In genomic region chr9:127974002-127974768, GRCh38 we compare ENCODE assay signal across 8 cellular contexts. TPM values are rescaled to one million over a fixed set of nuclear protein-coding genes. Genes with fewer than 3 reads are reported as not detected.
DNase-seq lines count a peak whose midpoint lies in the region; ATAC-seq and TF ChIP-seq lines count a peak whose summit lies in the region.

No MANE protein-coding gene starts in this region.

- H3K36me3 Mint-ChIP-seq in activated naive CD4-positive, alpha-beta T cell treated with anti-CD3 and anti-CD28 coated beads for 36 hours (ENCODE audit: low read depth) = peaks cover 31% of the 10 kb centered on the region
- H3K36me3 Mint-ChIP-seq in activated T-helper 17 cell treated with anti-CD3 and anti-CD28 coated beads, Interleukin-2, amount 50 U/mL, for 72 hours (ENCODE audit: low read depth) = peaks cover 13% of the 10 kb centered on the region

- intact Hi-C loops in activated naive CD4-positive, alpha-beta T cell treated with anti-CD3 and anti-CD28 coated beads for 36 hours (cut with micrococcal nuclease) = no loop called here
- intact Hi-C loops in thyroid gland (cut with DNase I) = no loop called here

- H3K27ac Mint-ChIP-seq in activated naive CD4-positive, alpha-beta T cell treated with anti-CD3 and anti-CD28 coated beads for 36 hours = peak overlapping the region; percentile 87
- H3K27ac Mint-ChIP-seq in activated T-helper 17 cell treated with anti-CD3 and anti-CD28 coated beads, Interleukin-2, amount 50 U/mL, for 72 hours = peak overlapping the region; percentile 90

- ATAC-seq in activated T-helper 17 cell treated with anti-CD3 and anti-CD28 coated beads, Interleukin-2, amount 50 U/mL, for 72 hours (replicated peaks) = no peak
- ATAC-seq in lung (ENCODE audit: insufficient read depth, low FRiP score) = no peak

- peaks cover 75% of the 10 kb centered on the region for H3K4me1 Mint-ChIP-seq in activated naive CD4-positive, alpha-beta T cell treated with anti-CD3 and anti-CD28 coated beads for 36 hours (ENCODE audit: low read depth)
- peaks cover 64% of the 10 kb centered on the region for H3K4me1 Mint-ChIP-seq in activated T-helper 17 cell treated with anti-CD3 and anti-CD28 coated beads, Interleukin-2, amount 50 U/mL, for 72 hours

- TF ChIP-seq POLR2A in thyroid gland (IDR thresholded peaks at IDR 0.05) = no peak

- H3K4me1 ChIP-seq in lung (ENCODE audit: control insufficient read depth in 2 of 2, insufficient read depth in 2 of 2, low read length in 2 of 2) (peaks cover 13 to 45% of the 10 kb centered on the region in 2 donors), thyroid gland (peaks cover 86 to 91% of the 10 kb centered on the region in 2 donors)

- TF ChIP-seq CTCF in lung (IDR thresholded peaks at IDR 0.05; ENCODE audit: control extremely low read depth, extremely low read depth) (no peak), thyroid gland (IDR thresholded peaks at IDR 0.05) (no peak), brain microvascular endothelial cell (IDR thresholded peaks at IDR 0.05; ENCODE audit: low read depth, low read length, missing control alignments) (no peak)

- in situ Hi-C loops in brain microvascular endothelial cell (cut with HindIII; ENCODE audit: low pct_ligation_motif_present, low sequenced_read_pairs) = no loop called here

- CTCF ChIA-PET in activated naive CD4-positive, alpha-beta T cell treated with anti-CD3 and anti-CD28 coated beads for 36 hours (lab: Charles Lee) = interaction anchor here (1.1 to 15.2 kb wide), 9 partner anchors 9 to 59 kb away, joined by 3 to 142 read pairs (median 5); no protein-coding TSS in a partner anchor

- 68 to 79% methylated on average over 12 of the region's 12 CpGs for WGBS in lung, 2 donors
- WGBS in thyroid gland, 2 donors = 50 to 69% methylated on average over 9 to 10 of the region's 12 CpGs

- H3K27ac ChIP-seq in lung (ENCODE audit: low read depth in 1 of 2, low read length in 1 of 2) (peak overlapping the region; percentile 35 to 51), thyroid gland (peak overlapping the region; percentile 67 to 81 (median 77)), brain microvascular endothelial cell (no peak overlapping the region)

- H3K9me3 ChIP-seq in lung (ENCODE audit: control insufficient read depth in 2 of 2, insufficient read depth in 1 of 2, low read length in 1 of 2) = no peaks in the 10 kb centered on the region
- H3K9me3 ChIP-seq in thyroid gland = no peaks in the 10 kb centered on the region

- no peaks in the 10 kb centered on the region for H3K36me3 ChIP-seq in lung (ENCODE audit: control insufficient read depth in 2 of 2, insufficient read depth in 2 of 2, low read length in 2 of 2)
- H3K36me3 ChIP-seq in thyroid gland = no peaks in the 10 kb centered on the region
- H3K36me3 ChIP-seq in brain microvascular endothelial cell (replicated peaks) = no peaks in the 10 kb centered on the region

- no peaks in the 10 kb centered on the region for H3K9me3 Mint-ChIP-seq in activated naive CD4-positive, alpha-beta T cell treated with anti-CD3 and anti-CD28 coated beads for 36 hours
- no peaks in the 10 kb centered on the region for H3K9me3 Mint-ChIP-seq in activated T-helper 17 cell treated with anti-CD3 and anti-CD28 coated beads, Interleukin-2, amount 50 U/mL, for 72 hours

- H3K4me3 ChIP-seq in lung (no peak overlapping the region), thyroid gland (replicated peaks in 1 of 3) (no peak overlapping the region), brain microvascular endothelial cell (ENCODE audit: low read depth, low read length) (no peak overlapping the region)

- DNase-seq in activated naive CD4-positive, alpha-beta T cell treated with anti-CD3 and anti-CD28 coated beads for 36 hours = no peak
- no peak for DNase-seq in activated naive CD4-positive, alpha-beta T cell treated with Interleukin-2 at 50 U/mL for 16 hours
- DNase-seq in lung (ENCODE audit: low spot score) (no peak), thyroid gland (peak in 1 of 2 donors; percentile 48), foreskin melanocyte (no peak), brain microvascular endothelial cell (no peak), NCI-H2227 (lab: John Stamatoyannopoulos, UW; ENCODE audit: unreplicated experiment) (no peak)

- no peaks in the 10 kb centered on the region for H3K27me3 ChIP-seq in lung (ENCODE audit: control insufficient read depth, insufficient read depth)
- no peaks in the 10 kb centered on the region for H3K27me3 ChIP-seq in thyroid gland
- H3K27me3 ChIP-seq in brain microvascular endothelial cell (replicated peaks) = no peaks in the 10 kb centered on the region

- peak overlapping the region; percentile 94 for H3K4me3 Mint-ChIP-seq in activated naive CD4-positive, alpha-beta T cell treated with anti-CD3 and anti-CD28 coated beads for 36 hours
- H3K4me3 Mint-ChIP-seq in activated T-helper 17 cell treated with anti-CD3 and anti-CD28 coated beads, Interleukin-2, amount 50 U/mL, for 72 hours = peak overlapping the region; percentile 96

- H3K27me3 Mint-ChIP-seq in activated naive CD4-positive, alpha-beta T cell treated with anti-CD3 and anti-CD28 coated beads for 36 hours (ENCODE audit: low read depth) = no peaks in the 10 kb centered on the region
- H3K27me3 Mint-ChIP-seq in activated T-helper 17 cell treated with anti-CD3 and anti-CD28 coated beads, Interleukin-2, amount 50 U/mL, for 72 hours = no peaks in the 10 kb centered on the region

RNA-seq across cellular contexts. Expression of gene EEIG1, which starts 6.6 kb away (rescaled TPM):
- 10 to 100 TPM; 61.0 to 70.8 TPM for total RNA-seq in activated naive CD4-positive, alpha-beta T cell treated with anti-CD3 and anti-CD28 coated beads for 36 hours
- 10 to 100 TPM; 29.6 to 37.8 TPM for total RNA-seq in activated T-helper 17 cell treated with anti-CD3 and anti-CD28 coated beads, Interleukin-2, amount 50 U/mL, for 72 hours
- total RNA-seq in lung (10 to 100 TPM; 49.6 to 66.5 TPM), thyroid gland (10 to 100 TPM; 18.3 to 34.7 (median 24.9) TPM)
- polyA plus RNA-seq in lung = 10 to 100 TPM; 13.4 to 15.8 TPM

RNA-seq across cellular contexts. Expression of gene DPM2, which starts 36.5 kb away (rescaled TPM):
- total RNA-seq in activated naive CD4-positive, alpha-beta T cell treated with anti-CD3 and anti-CD28 coated beads for 36 hours = 10 to 100 TPM; 41.6 to 43.4 TPM
- total RNA-seq in activated T-helper 17 cell treated with anti-CD3 and anti-CD28 coated beads, Interleukin-2, amount 50 U/mL, for 72 hours = 10 to 100 TPM; 29.4 to 54.5 TPM
- total RNA-seq in lung (10 to 100 TPM; 20.5 to 51.3 TPM), thyroid gland (10 to 100 TPM; 17.3 to 43.3 (median 35.5) TPM)
- polyA plus RNA-seq in lung = 10 to 100 TPM; 50.8 to 51.1 TPM

RNA-seq across cellular contexts. Expression of gene PIP5KL1, which starts 43.6 kb away (rescaled TPM):
- total RNA-seq in activated naive CD4-positive, alpha-beta T cell treated with anti-CD3 and anti-CD28 coated beads for 36 hours = 1 to 10 TPM; 1.1 to 1.8 TPM
- 1 to 10 TPM; 2.6 to 3.7 TPM for total RNA-seq in activated T-helper 17 cell treated with anti-CD3 and anti-CD28 coated beads, Interleukin-2, amount 50 U/mL, for 72 hours
- total RNA-seq in lung (1 to 10 TPM; 4.9 to 9.0 TPM), thyroid gland (1 to 10 TPM in 3 of 4 donors, not detected in 1; 1.0 to 5.2 (median 1.6) TPM)
- polyA plus RNA-seq in lung = 1 to 10 TPM; 2.0 to 4.9 TPM

RNA-seq across cellular contexts. Expression of gene ST6GALNAC4, which starts 57.3 kb away (rescaled TPM):
- 10 to 100 TPM; 22.3 to 24.6 TPM for total RNA-seq in activated naive CD4-positive, alpha-beta T cell treated with anti-CD3 and anti-CD28 coated beads for 36 hours
- 10 to 100 TPM; 19.6 to 19.8 TPM for total RNA-seq in activated T-helper 17 cell treated with anti-CD3 and anti-CD28 coated beads, Interleukin-2, amount 50 U/mL, for 72 hours
- total RNA-seq in lung (10 to 100 TPM; 42.7 to 96.2 TPM), thyroid gland (10 to 100 TPM in 3 of 4 donors, 1 to 10 TPM in 1; 8.9 to 27.4 (median 19.1) TPM)
- polyA plus RNA-seq in lung = 10 to 100 TPM; 24.6 to 67.3 TPM
